Comparison of ENCODE assay signal across 11 cellular contexts in genomic region chr10:131536676-131537075, GRCh38.
"Had no signal": no experiment of that assay in that cellular context is flagged by ENCODE, and none has a peak within 500 bp of the region (broad histone marks: within the 10 kb centered on the region; RNA-seq: fewer than 3 reads in every experiment).

No MANE protein-coding gene starts in this region.

- H3K4me3 Mint-ChIP-seq: GM23338, H9, HFFc6 had no signal

- H3K4me1 ChIP-seq: HAP-1 had no signal

- ATAC-seq: GM23338, HCT116 had no signal

- H3K27ac Mint-ChIP-seq: GM23338, H9, HFFc6 had no signal

- H3K36me3 ChIP-seq: HAP-1 had no signal

- H3K9me3 Mint-ChIP-seq: H9 had no signal

- H3K9ac ChIP-seq: GM23248 had no signal

- H3K4me1 Mint-ChIP-seq: GM23338, H9 had no signal

- H2AFZ ChIP-seq: GM23248, GM23338 had no signal

- H3K27ac ChIP-seq: GM23248 had no signal

- H3K4me2 ChIP-seq: GM23338 had no signal

- DNase-seq: GM23248, GOT3, H7, H9, HCEC 1CT, HFFc6 had no signal

- H3K4me3 ChIP-seq: GM23248, GM23338, HAP-1 had no signal

- FAIRE-seq: H1, H54 had no signal

- H3K9me3 ChIP-seq: HAP-1 had no signal
